9 cellular contexts compared by ENCODE assay signal in the genomic region with DNA sequence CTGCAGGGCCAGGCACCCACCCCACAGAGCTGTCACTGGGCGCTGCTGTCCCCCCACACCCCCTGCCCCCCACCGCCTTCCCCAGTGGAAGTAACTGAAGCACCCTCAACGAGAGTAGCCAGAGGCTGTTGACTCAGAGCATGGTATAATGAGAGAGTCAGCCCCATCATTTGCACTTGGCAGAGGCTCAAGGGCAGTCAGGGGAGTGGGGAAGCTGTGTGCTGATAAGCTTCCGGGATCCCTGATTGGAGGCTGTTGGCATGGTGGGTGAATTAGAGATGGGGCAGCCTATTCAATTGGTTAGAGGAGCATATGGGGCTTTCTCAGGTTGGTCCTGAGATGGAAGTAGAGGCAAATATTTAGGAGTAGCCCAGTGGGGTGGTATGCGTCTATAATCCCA.
DNase-seq lines count a peak whose midpoint lies in the region; ATAC-seq and TF ChIP-seq lines count a peak whose summit lies in the region.
"Had no signal": no experiment of that assay in that cellular context is flagged by ENCODE, and none has a peak within 500 bp of the region (broad histone marks: within the 10 kb centered on the region; RNA-seq: fewer than 3 reads in every experiment).

No MANE protein-coding gene starts in this region.

- ATAC-seq in HG03442 (IDR thresholded peaks at IDR 0.05; ENCODE audit: unreplicated experiment), result no peak
- ATAC-seq in GM19035 (IDR thresholded peaks at IDR 0.05; ENCODE audit: unreplicated experiment), result no peak
- ATAC-seq in GM18867 (IDR thresholded peaks at IDR 0.05; ENCODE audit: unreplicated experiment), result no peak
- ATAC-seq: stimulated activated effector memory CD8-positive, alpha-beta T cell treated with anti-CD3 and anti-CD28 coated beads, Interleukin-12 subunit alpha, Interleukin-12 subunit beta, amount 100 ng/mL, for 72 hours had no signal

- DNase-seq in DMS153 (lab: John Stamatoyannopoulos, UW) (peak; percentile 95), NCI-H1417 (lab: John Stamatoyannopoulos, UW) (peak; percentile 20 to 98 (median 87)), NCI-H774 (lab: John Stamatoyannopoulos, UW) (peak; percentile 60), mammary epithelial cell (peak; percentile 22)
- no peak for DNase-seq in activated CD4-positive, alpha-beta T cell treated with anti-CD3 and anti-CD28 coated beads, Interleukin-2, amount 50 U/mL, for 48 hours

- dilution Hi-C loops in mammary epithelial cell (cut with HindIII; ENCODE audit: low sequenced_read_pairs), result no loop called here

- BruUV-seq in mammary epithelial cell (replicated peaks; lab: Mats Ljungman, UMichigan), result no TSS peak

- H3K9me3 ChIP-seq in mammary epithelial cell (replicated peaks; ENCODE audit: insufficient read depth, low read length), result no peaks in the 10 kb centered on the region

- H4K20me1 ChIP-seq in mammary epithelial cell (ENCODE audit: insufficient read depth, low read length), result no peaks in the 10 kb centered on the region

- no peak overlapping the region for H3K4me2 ChIP-seq in mammary epithelial cell (ENCODE audit: insufficient read depth, low read depth, low read length)

- H3K36me3 ChIP-seq in mammary epithelial cell (ENCODE audit: insufficient read depth, low read length), result no peaks in the 10 kb centered on the region

- H3K4me1 ChIP-seq in mammary epithelial cell (ENCODE audit: insufficient read depth, low read length), result no peaks in the 10 kb centered on the region

- no peaks in the 10 kb centered on the region for H3K79me2 ChIP-seq in mammary epithelial cell (ENCODE audit: insufficient read depth, low read length)

- 91% methylated on average over 4 of the region's 5 CpGs for WGBS in mammary epithelial cell (ENCODE audit: low coverage, missing lambda C conversion rate)

- H3K4me3 ChIP-seq in mammary epithelial cell (replicated peaks in 1 of 3; ENCODE audit: insufficient read depth in 1 of 3, low read depth in 2 of 3, low read length in 3 of 3), result no peak overlapping the region

- H3K27ac ChIP-seq in mammary epithelial cell (ENCODE audit: insufficient read depth, low read depth, low read length), result no peak overlapping the region

- intact Hi-C loops in mammary epithelial cell (cut with micrococcal nuclease), result no loop called here

- CTCF ChIA-PET in mammary epithelial cell (lab: Charles Lee; ENCODE audit: low non-redundant PET), result no interaction called here

- no peaks in the 10 kb centered on the region for H3K27me3 ChIP-seq in mammary epithelial cell (ENCODE audit: insufficient read depth, low read length)

- no peak overlapping the region for H3K9ac ChIP-seq in mammary epithelial cell (ENCODE audit: insufficient read depth, low read length)

- TF ChIP-seq CTCF in mammary epithelial cell (conservative IDR thresholded peaks at IDR 0.05 in 1 of 2, IDR thresholded peaks at IDR 0.05 in 1 of 2; ENCODE audit: extremely low read depth in 1 of 2, insufficient read depth in 1 of 2, low read depth in 1 of 2, low read length in 2 of 2), result no peak

- H2AFZ ChIP-seq in mammary epithelial cell (ENCODE audit: low read depth, low read length), result no peak overlapping the region

- in situ Hi-C loops in mammary epithelial cell (cut with MboI; ENCODE audit: low sequenced_read_pairs in 2 of 2), result no loop called here

Comparison
In these comparisons a context has a peak if more than half of its experiments do, and no peak if none do; other contexts are left out.
1. DNase-seq: peak in DMS153 (single experiment), NCI-H1417 (3 of 3), NCI-H774 (single experiment) and mammary epithelial cell (single experiment); none in activated CD4-positive, alpha-beta T cell treated with anti-CD3 and anti-CD28 coated beads, Interleukin-2, amount 50 U/mL, for 48 hours (0 of 2).